21 cellular contexts compared by ENCODE assay signal in the genomic region with DNA sequence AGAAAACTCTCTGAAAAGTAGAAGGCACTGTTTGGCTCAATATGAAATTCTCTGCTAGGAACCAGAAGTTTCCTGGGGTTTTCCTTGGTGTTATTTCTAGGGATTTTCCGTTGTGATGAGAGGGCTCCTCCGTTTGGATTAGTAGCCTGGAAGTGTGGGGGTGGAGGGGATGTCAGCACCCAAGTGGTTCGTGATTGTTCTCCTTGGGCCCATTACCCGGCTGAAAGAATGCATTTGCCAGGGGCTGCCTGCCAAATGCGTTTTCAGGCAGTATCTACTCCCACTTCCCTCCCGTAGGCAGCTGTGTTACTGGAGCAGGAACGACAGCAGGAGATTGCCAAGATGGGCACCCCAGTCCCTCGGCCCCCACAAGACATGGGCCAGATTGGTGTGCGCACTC. TPM values are rescaled to one million over a fixed set of nuclear protein-coding genes. Genes with fewer than 3 reads are reported as not detected.
A peak's percentile ranks its signal among the peaks of the same experiment; 100 is the strongest.
DNase-seq lines count a peak whose midpoint lies in the region; TF ChIP-seq lines count a peak whose summit lies in the region.
"Had no signal": no experiment of that assay in that cellular context is flagged by ENCODE, and none has a peak within 500 bp of the region (broad histone marks: within the 10 kb centered on the region; RNA-seq: fewer than 3 reads in every experiment).

No MANE protein-coding gene starts in this region.

- POLR2A ChIA-PET in A673 (lab: Charles Lee; ENCODE audit: low non-redundant PET), result no interaction called here

- in situ Hi-C loops in GM23248 (cut with MboI) (no loop called here), KBM-7 (cut with MboI; ENCODE audit: low pct_unique_long_range_greater_than_20kb, low sequenced_read_pairs) (no loop called here)

- H3K4me1 ChIP-seq in A673 (ENCODE audit: insufficient read depth, low read length, poor library complexity, severe bottlenecking), result peaks cover 10% of the 10 kb centered on the region
- H3K4me1 ChIP-seq in GM23248 (ENCODE audit: insufficient read depth), result peaks cover 15% of the 10 kb centered on the region

- H3K27me3 ChIP-seq in A673 (replicated peaks; ENCODE audit: insufficient read depth, low read depth, low read length, poor library complexity) (no peaks in the 10 kb centered on the region), GM23248 (replicated peaks; ENCODE audit: insufficient read depth) (no peaks in the 10 kb centered on the region)
- H3K27me3 ChIP-seq: BLaER1 had no signal

- no peak overlapping the region for H3K27ac Mint-ChIP-seq in endothelial cell (ENCODE audit: unreplicated experiment)

- peak overlapping the region; percentile 47 for H3K4me3 Mint-ChIP-seq in endothelial cell (ENCODE audit: unreplicated experiment)
- H3K4me3 Mint-ChIP-seq: CD4-positive, alpha-beta memory T cell; HFFc6 had no signal

- H3K36me3 Mint-ChIP-seq in endothelial cell (ENCODE audit: low read depth, unreplicated experiment), result peaks cover 60% of the 10 kb centered on the region

- 57 to 65% methylated on average over 9 of the region's 9 CpGs for WGBS in GM23248 (ENCODE audit: low coverage in 1 of 2, low lambda C conversion rate in 2 of 2, missing lambda C conversion rate in 2 of 2), 2 experiments
- 50 to 61% methylated on average over 9 of the region's 9 CpGs for WGBS in lower leg skin, 2 donors

- peaks cover 29% of the 10 kb centered on the region; the same call in 1 of the 2 replicates for H3F3A ChIP-seq in GM23248 (ENCODE audit: insufficient read depth)

- H3K9me3 ChIP-seq in A673 (ENCODE audit: low read depth, low read length, poor library complexity, severe bottlenecking) (no peaks in the 10 kb centered on the region), GM23248 (ENCODE audit: low read depth) (no peaks in the 10 kb centered on the region)
- H3K9me3 ChIP-seq: BLaER1, Caco-2 had no signal

- H3K9ac ChIP-seq in GM23248, result peak overlapping the region; percentile 17; the same call in 1 of the 2 replicates
- H3K9ac ChIP-seq: BLaER1 had no signal

- TF ChIP-seq POLR2A in lower leg skin (IDR thresholded peaks at IDR 0.05), result no peak

- no peak for TF ChIP-seq CTCF in A673 (conservative IDR thresholded peaks at IDR 0.05; ENCODE audit: low read depth, low read length)
- TF ChIP-seq CTCF in endothelial cell (IDR thresholded peaks at IDR 0.05; ENCODE audit: unreplicated experiment), result no peak
- TF ChIP-seq CTCF in lower leg skin (IDR thresholded peaks at IDR 0.05), result no peak

- H3K4me2 ChIP-seq in GM23248 (ENCODE audit: unreplicated experiment), result no peak overlapping the region
- H3K4me2 ChIP-seq: BLaER1 had no signal

- DNase-seq in A673 (ENCODE audit: low spot score), result no peak
- DNase-seq in GM23248, result no peak
- DNase-seq in endothelial cell (ENCODE audit: low spot score), result no peak
- DNase-seq in posterior vena cava (ENCODE audit: low spot score), result peak; percentile 15
- DNase-seq in KBM-7, result no peak
- no peak for DNase-seq in retina
- DNase-seq in lower leg skin (ENCODE audit: low spot score in 2 of 2), result no peak
- DNase-seq: ACHN; Caco-2; CD4-positive, alpha-beta memory T cell; DND-41; HFFc6; NCI-H1092; NCI-H146; NCI-H2029; NCI-H345; NCI-H524; NCI-H774; NK-92 treated with Interleukin-12 subunit alpha and Interleukin-12 subunit beta, amount 100 ng/mL, for 24 hours had no signal

- H3K36me3 ChIP-seq in A673 (ENCODE audit: insufficient read depth, low read length, poor library complexity, severe bottlenecking), result peaks cover 73% of the 10 kb centered on the region
- peaks cover 62% of the 10 kb centered on the region for H3K36me3 ChIP-seq in GM23248 (ENCODE audit: low read depth)

- no peak overlapping the region for H2AFZ ChIP-seq in GM23248

- H3K27me3 Mint-ChIP-seq in endothelial cell (ENCODE audit: unreplicated experiment), result peaks cover 8% of the 10 kb centered on the region
- H3K27me3 Mint-ChIP-seq: CD4-positive, alpha-beta memory T cell had no signal

- intact Hi-C loops in A673 (cut with micrococcal nuclease; ENCODE audit: unreplicated experiment) (no loop called here), posterior vena cava (cut with DNase I) (no loop called here), lower leg skin (cut with DNase I; ENCODE audit: low total_unique reads) (no loop called here)

- peaks cover 92% of the 10 kb centered on the region for H3K79me2 ChIP-seq in GM23248 (ENCODE audit: insufficient read depth)

- peaks cover 16% of the 10 kb centered on the region for H3K4me1 Mint-ChIP-seq in endothelial cell (ENCODE audit: unreplicated experiment)

- peak overlapping the region; percentile 18 for H3K27ac ChIP-seq in A673 (ENCODE audit: low read depth, low read length, poor library complexity, severe bottlenecking)
- H3K27ac ChIP-seq in GM23248, result no peak overlapping the region
- H3K27ac ChIP-seq: BLaER1 had no signal

- CTCF ChIA-PET in A673 (lab: Charles Lee), result interaction anchor here (0.6 to 0.7 kb wide), 2 partner anchors 11 kb away, joined by 3 to 8 read pairs; no protein-coding TSS in a partner anchor

- H3K4me3 ChIP-seq in A673 (ENCODE audit: low read depth, low read length, poor library complexity, severe bottlenecking), result no peak overlapping the region
- H3K4me3 ChIP-seq in GM23248, result no peak overlapping the region
- no peak overlapping the region for H3K4me3 ChIP-seq in lower leg skin (ENCODE audit: low read depth, poor library complexity, severe bottlenecking)
- H3K4me3 ChIP-seq: BLaER1, GM12878 had no signal

- H3K9me3 Mint-ChIP-seq in endothelial cell (ENCODE audit: unreplicated experiment), result no peaks in the 10 kb centered on the region
- H3K9me3 Mint-ChIP-seq: CD4-positive, alpha-beta memory T cell; HFFc6 had no signal

- no peaks in the 10 kb centered on the region for H4K20me1 ChIP-seq in GM23248 (ENCODE audit: insufficient read depth)

- BruUV-seq in A673 (replicated peaks; lab: Mats Ljungman, UMichigan), result no TSS peak

- H3K9me2 ChIP-seq in GM23248 (ENCODE audit: insufficient read depth), result no peaks in the 10 kb centered on the region

RNA-seq across cellular contexts. Expression of gene SF3B2, which starts 4.4 kb away (rescaled TPM):
- 357 and 358 TPM in 2 replicates for total RNA-seq in A673 (2021)
- total RNA-seq in GM23248 (2014; rRNA removed; shearing (Covaris generic)), result 95.7 and 117 TPM in 2 replicates
- polyA plus RNA-seq in GM23248 (2016; fragmentation: Nextera tagmentation; extraction: Ambion mirVana), result 146 and 152 TPM in 2 replicates
- total RNA-seq in endothelial cell (ENCODE audit: unreplicated experiment), result 174 TPM
- 100 to 1,000 TPM; 117 to 140 TPM for total RNA-seq in posterior vena cava
- 100 to 1,000 TPM in 3 of 4 donors, 10 to 100 TPM in 1; 94.3 to 160 (median 114) TPM for total RNA-seq in lower leg skin

RNA-seq across cellular contexts. Expression of gene GAL3ST3, which starts 7.6 kb away (rescaled TPM):
- total RNA-seq in A673 (2021) (1.8 and 2.0 TPM in 2 replicates), endothelial cell (ENCODE audit: unreplicated experiment) (0.87 TPM), posterior vena cava (1 to 10 TPM in 1 of 2 donors, under 1 TPM in 1; 0.74 to 1.2 TPM), lower leg skin (not detected)
- not detected in 2 replicates for total RNA-seq in GM23248 (2014; rRNA removed; shearing (Covaris generic))
- not detected in 2 replicates for polyA plus RNA-seq in GM23248 (2016; fragmentation: Nextera tagmentation; extraction: Ambion mirVana)
- total RNA-seq: Caco-2; CD4-positive, alpha-beta memory T cell; GM12878 had no signal
- polyA plus RNA-seq: CD4-positive, alpha-beta memory T cell had no signal

RNA-seq across cellular contexts. Expression of gene PACS1, which starts 13.5 kb away (rescaled TPM):
- total RNA-seq in A673 (2021), result 75.7 and 79.1 TPM in 2 replicates
- 44.6 and 48.9 TPM in 2 replicates for total RNA-seq in GM23248 (2014; rRNA removed; shearing (Covaris generic))
- polyA plus RNA-seq in GM23248 (2016; fragmentation: Nextera tagmentation; extraction: Ambion mirVana), result 33.2 and 36.0 TPM in 2 replicates
- 114 TPM for total RNA-seq in endothelial cell (ENCODE audit: unreplicated experiment)
- 10 to 100 TPM; 65.1 to 84.1 TPM for total RNA-seq in posterior vena cava
- 10 to 100 TPM; 26.7 to 41.1 (median 32.4) TPM for total RNA-seq in lower leg skin

RNA-seq across cellular contexts. Expression of gene CATSPER1, which starts 30.3 kb away (rescaled TPM):
- total RNA-seq in A673 (2021), result not detected in 2 replicates
- not detected in 2 replicates for total RNA-seq in GM23248 (2014; rRNA removed; shearing (Covaris generic))
- 1.1 and 1.7 TPM in 2 replicates for polyA plus RNA-seq in GM23248 (2016; fragmentation: Nextera tagmentation; extraction: Ambion mirVana)
- total RNA-seq in endothelial cell (ENCODE audit: unreplicated experiment), result not detected
- total RNA-seq in posterior vena cava, result 1 to 10 TPM in 1 of 2 donors, under 1 TPM in 1; 0.24 to 1.1 TPM
- not detected for total RNA-seq in lower leg skin
- total RNA-seq: Caco-2; CD4-positive, alpha-beta memory T cell; GM12878 had no signal
- polyA plus RNA-seq: CD4-positive, alpha-beta memory T cell had no signal

RNA-seq across cellular contexts. Expression of gene CST6, which starts 44.7 kb away (rescaled TPM):
- total RNA-seq in A673 (2021), result 2.3 and 3.9 TPM in 2 replicates
- total RNA-seq in GM23248 (2014; rRNA removed; shearing (Covaris generic)), result 15.3 and 21.9 TPM in 2 replicates
- polyA plus RNA-seq in GM23248 (2016; fragmentation: Nextera tagmentation; extraction: Ambion mirVana), result 35.1 and 35.3 TPM in 2 replicates
- not detected for total RNA-seq in endothelial cell (ENCODE audit: unreplicated experiment)
- total RNA-seq in posterior vena cava, result under 1 TPM in 1 of 2 donors, not detected in 1; 0.56 TPM
- 1,000 to 10,000 TPM in 3 of 4 donors, 100 to 1,000 TPM in 1; 734 to 2,600 (median 1,315) TPM for total RNA-seq in lower leg skin
- total RNA-seq: Caco-2; CD4-positive, alpha-beta memory T cell; GM12878 had no signal
- polyA plus RNA-seq: CD4-positive, alpha-beta memory T cell; GM12878 had no signal
